In the genomic region with DNA sequence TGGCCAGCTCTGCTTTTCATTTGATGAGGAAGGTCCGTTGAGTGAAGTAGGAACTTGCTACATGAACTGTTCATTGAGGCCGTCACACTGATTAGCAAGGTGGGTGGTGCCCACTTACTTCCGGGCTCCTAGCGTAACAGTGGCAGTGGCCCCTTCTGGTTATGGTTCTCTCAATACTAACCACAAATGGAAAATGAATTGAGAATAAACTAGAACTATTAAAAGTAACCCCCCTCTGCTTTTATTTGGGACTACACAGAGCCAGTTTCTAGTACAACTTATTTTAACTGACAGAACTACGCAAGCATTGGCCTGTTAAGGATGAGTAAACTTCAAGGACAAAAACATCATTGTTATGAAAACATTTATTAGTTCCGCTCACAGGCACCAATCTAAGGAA, we compare ENCODE assay signal across 26 cellular contexts.
"Had no signal": no experiment of that assay in that cellular context is flagged by ENCODE, and none has a peak within 500 bp of the region (broad histone marks: within the 10 kb centered on the region; RNA-seq: fewer than 3 reads in every experiment).

No MANE protein-coding gene starts in this region.

- H3K4me1 ChIP-seq: heart right ventricle, right lobe of liver, tibial nerve had no signal

- DNase-seq: activated CD4-positive, alpha-beta memory T cell treated with anti-CD3 and anti-CD28 coated beads for 36 hours; activated CD4-positive, alpha-beta T cell treated with anti-CD3 and anti-CD28 coated beads, Interleukin-2, amount 10 ng/mL, durations not matched to agents 24 days and 14 days; activated CD4-positive, CD25-positive, alpha-beta regulatory T cell treated with anti-CD3 and anti-CD28 coated beads, Interleukin-2, amount 50 U/mL, for 72 hours; activated CD8-positive, alpha-beta memory T cell treated with anti-CD3 and anti-CD28 coated beads, Interleukin-2, amount 50 U/mL, for 4 hours; activated effector memory CD4-positive, alpha-beta T cell treated with anti-CD3 and anti-CD28 coated beads, Interleukin-2, amount 50 U/mL, for 16 hours; activated naive CD4-positive, alpha-beta T cell treated with anti-CD3 and anti-CD28 coated beads for 36 hours; activated naive CD8-positive, alpha-beta T cell treated with anti-CD3 and anti-CD28 coated beads, Interleukin-2, amount 10 ng/mL, durations not matched to agents 7 days and 5 days; activated T-cell treated with anti-CD3 and anti-CD28 coated beads, Interleukin-2, amount 50 U/mL, for 1 hour; dorsolateral prefrontal cortex; effector memory CD4-positive, alpha-beta T cell; erythroblast; foreskin fibroblast; heart right ventricle; left ventricle myocardium superior; naive B cell; nephron progenitor cell; right lobe of liver; stimulated activated CD4-positive, alpha-beta T cell treated with anti-CD3 and anti-CD28 coated beads, Interleukin-2, amount 100 ng/mL, for 48 hours; stimulated activated naive CD4-positive, alpha-beta T cell treated with Interleukin-2 at 50 U/mL for 16 hours; T-helper 9 cell had no signal

- H3K36me3 ChIP-seq: ascending aorta, heart right ventricle, ovary, right lobe of liver, tibial nerve had no signal

- H3K27me3 ChIP-seq: ascending aorta, dorsolateral prefrontal cortex, heart right ventricle, ovary, right lobe of liver, tibial nerve had no signal

- H3K9me3 ChIP-seq: ascending aorta, heart right ventricle, ovary, right lobe of liver, tibial nerve had no signal

- ATAC-seq: heart right ventricle, left ventricle myocardium superior, right lobe of liver had no signal

- FAIRE-seq: TTC549 had no signal

- H3K27ac ChIP-seq: ascending aorta, coronary artery, dorsolateral prefrontal cortex, heart right ventricle, ovary, right lobe of liver, tibial nerve, VCaP had no signal

- H3K4me3 ChIP-seq: ascending aorta, coronary artery, dorsolateral prefrontal cortex, heart right ventricle, ovary, right lobe of liver, tibial nerve had no signal
